Comparison of ENCODE assay signal across 7 cellular contexts in genomic region chr22:42874010-42874409, GRCh38.
"Had no signal": no experiment of that assay in that cellular context is flagged by ENCODE, and none has a peak within 500 bp of the region (broad histone marks: within the 10 kb centered on the region; RNA-seq: fewer than 3 reads in every experiment).

No MANE protein-coding gene starts in this region.

- H3K4me3 ChIP-seq: K562 had no signal

- FAIRE-seq: HepG2, HTR-8/SVneo, K562 had no signal

- H3K9me3 Mint-ChIP-seq: IgD-negative memory B cell had no signal

- DNase-seq: IMR-90, KBM-7 had no signal

- ATAC-seq: HepG2, K562 had no signal

- H3K4me3 Mint-ChIP-seq: IgD-negative memory B cell had no signal

- H3K27me3 Mint-ChIP-seq: IgD-negative memory B cell had no signal

- H3K36me3 Mint-ChIP-seq: IgD-negative memory B cell had no signal

- H3K27ac ChIP-seq: HL-60 had no signal
